In genomic region chr17:81656118-81656743, GRCh38 we compare ENCODE assay signal across 1 cellular context.
TF ChIP-seq lines count a peak whose summit lies in the region.

TSS of gene PDE6G (minus strand) at chr17:81656542. CDS start at chr17:81653305, 3,237 bp downstream.

TF ChIP-seq in HepG2, 621 proteins besides CTCF, POLR2A, EP300 and RAD21:
- 0 out of 2 replicates have a peak, but pooled peaks have one; percentile 1 for TF ChIP-seq KDM5B (CRISPR knock-in tag; IDR thresholded peaks at IDR 0.05; ENCODE audit: borderline replicate concordance)
- TF ChIP-seq, protein P1, sequence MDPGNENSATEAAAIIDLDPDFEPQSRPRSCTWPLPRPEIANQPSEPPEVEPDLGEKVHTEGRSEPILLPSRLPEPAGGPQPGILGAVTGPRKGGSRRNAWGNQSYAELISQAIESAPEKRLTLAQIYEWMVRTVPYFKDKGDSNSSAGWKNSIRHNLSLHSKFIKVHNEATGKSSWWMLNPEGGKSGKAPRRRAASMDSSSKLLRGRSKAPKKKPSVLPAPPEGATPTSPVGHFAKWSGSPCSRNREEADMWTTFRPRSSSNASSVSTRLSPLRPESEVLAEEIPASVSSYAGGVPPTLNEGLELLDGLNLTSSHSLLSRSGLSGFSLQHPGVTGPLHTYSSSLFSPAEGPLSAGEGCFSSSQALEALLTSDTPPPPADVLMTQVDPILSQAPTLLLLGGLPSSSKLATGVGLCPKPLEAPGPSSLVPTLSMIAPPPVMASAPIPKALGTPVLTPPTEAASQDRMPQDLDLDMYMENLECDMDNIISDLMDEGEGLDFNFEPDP (CRISPR knock-in tag; conservative IDR thresholded peaks at IDR 0.05), result no peak
- no peak for TF ChIP-seq POGK (CRISPR knock-in tag; conservative IDR thresholded peaks at IDR 0.05)
- peak; percentile 6; the same call in 1 of the 2 replicates for TF ChIP-seq ZNF605 (CRISPR knock-in tag; IDR thresholded peaks at IDR 0.05)
- no peak for TF ChIP-seq ZNF747 (CRISPR knock-in tag; IDR thresholded peaks at IDR 0.05; ENCODE audit: borderline replicate concordance)
- TF ChIP-seq, protein P2, sequence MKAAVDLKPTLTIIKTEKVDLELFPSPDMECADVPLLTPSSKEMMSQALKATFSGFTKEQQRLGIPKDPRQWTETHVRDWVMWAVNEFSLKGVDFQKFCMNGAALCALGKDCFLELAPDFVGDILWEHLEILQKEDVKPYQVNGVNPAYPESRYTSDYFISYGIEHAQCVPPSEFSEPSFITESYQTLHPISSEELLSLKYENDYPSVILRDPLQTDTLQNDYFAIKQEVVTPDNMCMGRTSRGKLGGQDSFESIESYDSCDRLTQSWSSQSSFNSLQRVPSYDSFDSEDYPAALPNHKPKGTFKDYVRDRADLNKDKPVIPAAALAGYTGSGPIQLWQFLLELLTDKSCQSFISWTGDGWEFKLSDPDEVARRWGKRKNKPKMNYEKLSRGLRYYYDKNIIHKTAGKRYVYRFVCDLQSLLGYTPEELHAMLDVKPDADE (CRISPR knock-in tag; IDR thresholded peaks at IDR 0.05), result no peak
- TF ChIP-seq ZNF256 (CRISPR knock-in tag; conservative IDR thresholded peaks at IDR 0.05), result no peak
- TF ChIP-seq ZNF225 (CRISPR knock-in tag; IDR thresholded peaks at IDR 0.05), result 0 out of 2 replicates have a peak, but pooled peaks have one; percentile 42
- TF ChIP-seq ESRRA (CRISPR knock-in tag; IDR thresholded peaks at IDR 0.05; ENCODE audit: low read depth), result no peak
- TF ChIP-seq HMG20A (CRISPR knock-in tag; IDR thresholded peaks at IDR 0.05; ENCODE audit: borderline replicate concordance), result no peak
- no peak for TF ChIP-seq ZNF331 (CRISPR knock-in tag; IDR thresholded peaks at IDR 0.05)
- TF ChIP-seq ZNF891 (CRISPR knock-in tag; IDR thresholded peaks at IDR 0.05), result 0 out of 2 replicates have a peak, but pooled peaks have one; percentile 9
- no peak for TF ChIP-seq GPN1 (CRISPR knock-in tag; IDR thresholded peaks at IDR 0.05; ENCODE audit: borderline replicate concordance)
- TF ChIP-seq NCOR1 (IDR thresholded peaks at IDR 0.05; ENCODE audit: borderline replicate concordance, low read length), result no peak
- TF ChIP-seq ZSCAN21 (CRISPR knock-in tag; IDR thresholded peaks at IDR 0.05; ENCODE audit: borderline replicate concordance), result no peak
- TF ChIP-seq, protein P3, sequence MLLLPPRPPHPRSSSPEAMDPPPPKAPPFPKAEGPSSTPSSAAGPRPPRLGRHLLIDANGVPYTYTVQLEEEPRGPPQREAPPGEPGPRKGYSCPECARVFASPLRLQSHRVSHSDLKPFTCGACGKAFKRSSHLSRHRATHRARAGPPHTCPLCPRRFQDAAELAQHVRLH (CRISPR knock-in tag; IDR thresholded peaks at IDR 0.05; ENCODE audit: borderline replicate concordance, low read depth), result no peak
- no peak for TF ChIP-seq ZGPAT (CRISPR knock-in tag; IDR thresholded peaks at IDR 0.05)
- no peak for TF ChIP-seq SMARCC2 (IDR thresholded peaks at IDR 0.05)
- TF ChIP-seq ZNF296 (CRISPR knock-in tag; conservative IDR thresholded peaks at IDR 0.05), result 0 out of 2 replicates have a peak, but pooled peaks have one; percentile 31
- no peak for TF ChIP-seq AGO2 (optimal IDR thresholded peaks at IDR 0.05; ENCODE audit: low read depth, low read length)
- no peak for TF ChIP-seq ZC3H13 (CRISPR knock-in tag; IDR thresholded peaks at IDR 0.05)
- TF ChIP-seq ARID2 (CRISPR knock-in tag; IDR thresholded peaks at IDR 0.05; ENCODE audit: borderline replicate concordance), result no peak
- TF ChIP-seq ZNF614 (CRISPR knock-in tag; IDR thresholded peaks at IDR 0.05; ENCODE audit: borderline replicate concordance), result no peak
- TF ChIP-seq MAX (IDR thresholded peaks at IDR 0.05), result no peak
- no peak for TF ChIP-seq ZNF790 (CRISPR knock-in tag; IDR thresholded peaks at IDR 0.05; ENCODE audit: borderline replicate concordance)
- TF ChIP-seq BCLAF1 (IDR thresholded peaks at IDR 0.05), result no peak
- TF ChIP-seq KMT2A (CRISPR knock-in tag; IDR thresholded peaks at IDR 0.05), result no peak
TF ChIP-seq in HepG2: peak in this region for 5.
